In genomic region chr6:73285674-73286283, GRCh38 we compare ENCODE assay signal across 9 cellular contexts. TPM values are rescaled to one million over a fixed set of nuclear protein-coding genes. Genes with fewer than 3 reads are reported as not detected.
DNase-seq lines count a peak whose midpoint lies in the region; ATAC-seq, FAIRE-seq and TF ChIP-seq lines count a peak whose summit lies in the region.
"Had no signal": no experiment of that assay in that cellular context is flagged by ENCODE, and none has a peak within 500 bp of the region (broad histone marks: within the 10 kb centered on the region; RNA-seq: fewer than 3 reads in every experiment).

No MANE protein-coding gene starts in this region.

- no peak overlapping the region for H3K9ac ChIP-seq in kidney (ENCODE audit: low read length in 2 of 2)

- no peak for FAIRE-seq in kidney (lab: Jason Lieb, UNC)
- FAIRE-seq: endometrium had no signal

- H3K27me3 Mint-ChIP-seq in HFFc6 (ENCODE audit: insufficient read depth) (peaks cover 2% of the 10 kb centered on the region), WTC11 (ENCODE audit: low read depth) (no peaks in the 10 kb centered on the region)

- H3K9me3 Mint-ChIP-seq in HFFc6: no peaks in the 10 kb centered on the region
- H3K9me3 Mint-ChIP-seq in WTC11: no peaks in the 10 kb centered on the region

- no peak overlapping the region for H3K4me3 Mint-ChIP-seq in HFFc6
- no peak overlapping the region for H3K4me3 Mint-ChIP-seq in WTC11

- H3K9me3 ChIP-seq in BE2C (no peaks in the 10 kb centered on the region), kidney (ENCODE audit: control insufficient read depth in 1 of 2, low read length in 2 of 2) (no peaks in the 10 kb centered on the region)

- no peak overlapping the region for H3K27ac ChIP-seq in kidney (ENCODE audit: low read depth in 2 of 2, low read length in 2 of 2)

- no peak overlapping the region for H3K4me3 ChIP-seq in BE2C (ENCODE audit: low read depth, low read length)
- no peak overlapping the region for H3K4me3 ChIP-seq in kidney (ENCODE audit: low read length in 2 of 2)

- H3K36me3 Mint-ChIP-seq in HFFc6 (ENCODE audit: low read depth) (no peaks in the 10 kb centered on the region; the same call in 1 of the 2 replicates), WTC11 (no peaks in the 10 kb centered on the region; the same call in 1 of the 2 replicates)

- H3K36me3 ChIP-seq in BE2C (no peaks in the 10 kb centered on the region), kidney (ENCODE audit: control insufficient read depth in 1 of 2, insufficient read depth in 2 of 2, low read length in 2 of 2) (no peaks in the 10 kb centered on the region)

- intact Hi-C loops in kidney (cut with DNase I): no loop called here

- H3K27ac Mint-ChIP-seq in HFFc6: no peak overlapping the region
- H3K27ac Mint-ChIP-seq in WTC11: no peak overlapping the region

- H3K27me3 ChIP-seq in BE2C: no peaks in the 10 kb centered on the region

- H3K4me1 ChIP-seq in BE2C: 0 out of 2 replicates have a peak, but pooled peaks cover 4% of the 10 kb centered on the region
- no peaks in the 10 kb centered on the region for H3K4me1 ChIP-seq in kidney (ENCODE audit: control insufficient read depth in 1 of 2, insufficient read depth in 1 of 2, low read depth in 1 of 2, low read length in 2 of 2)

- no peak for DNase-seq in BE2C
- peak; percentile 55 for DNase-seq in HFFc6
- no peak for DNase-seq in WTC11 (ENCODE audit: low spot score)
- DNase-seq in kidney: no peak
- no peak for DNase-seq in stimulated activated CD4-positive, alpha-beta T cell treated with anti-CD3 and anti-CD28 coated beads, Interleukin-2, amount 100 ng/mL, for 24 hours
- no peak for DNase-seq in SHP77 treated with DMSO at 0.1 percent for 48 hours (lab: John Stamatoyannopoulos, UW)
- no peak for DNase-seq in GM19238 (ENCODE audit: insufficient read length, low spot score)

- H3K4me1 Mint-ChIP-seq in HFFc6 (ENCODE audit: low read depth) (peaks cover 21% of the 10 kb centered on the region), WTC11 (peaks cover 9% of the 10 kb centered on the region; the same call in 1 of the 2 replicates)

- peak; percentile 60 for TF ChIP-seq CTCF in BE2C (IDR thresholded peaks at IDR 0.05; ENCODE audit: low read depth, low read length)
- peak; percentile 75 for TF ChIP-seq CTCF in HFFc6 (IDR thresholded peaks at IDR 0.05)
- TF ChIP-seq CTCF in WTC11 (IDR thresholded peaks at IDR 0.05): no peak
- TF ChIP-seq CTCF in kidney (IDR thresholded peaks at IDR 0.05; ENCODE audit: borderline replicate concordance, extremely low read depth, insufficient read depth): peak; percentile 24

- CTCF ChIA-PET in WTC11 (lab: Charles Lee): interaction anchor here (0.7 to 4.6 kb wide), 28 partner anchors 11 to 367 kb away, joined by 3 to 67 read pairs (median 4); partner anchors contain the start of genes DDX43 and MTO1

- POLR2A ChIA-PET in WTC11 (lab: Charles Lee): interaction anchor here (0.7 to 1.3 kb wide), 3 partner anchors 41 to 146 kb away, joined by 3 to 7 read pairs (median 5); no protein-coding TSS in a partner anchor

- ATAC-seq in WTC11 (peak; percentile 84), HG03520 (IDR thresholded peaks at IDR 0.05; ENCODE audit: unreplicated experiment) (no peak)

TF ChIP-seq in WTC11, 78 proteins besides CTCF, POLR2A, EP300 and RAD21 (continues in another document):
- TF ChIP-seq IRF2 (CRISPR knock-in tag; IDR thresholded peaks at IDR 0.05; ENCODE audit: borderline replicate concordance, low read depth) (no peak), PRDM15 (CRISPR knock-in tag; IDR thresholded peaks at IDR 0.05) (no peak), ZNF281 (CRISPR knock-in tag; IDR thresholded peaks at IDR 0.05) (no peak), GTF2I (CRISPR knock-in tag; conservative IDR thresholded peaks at IDR 0.05) (no peak), JUN (CRISPR knock-in tag; IDR thresholded peaks at IDR 0.05) (no peak), ZNF416 (CRISPR knock-in tag; IDR thresholded peaks at IDR 0.05) (no peak), CBFB (CRISPR knock-in tag; IDR thresholded peaks at IDR 0.05; ENCODE audit: low read depth) (no peak), IRF1 (CRISPR knock-in tag; IDR thresholded peaks at IDR 0.05) (no peak), ZNF232 (CRISPR knock-in tag; IDR thresholded peaks at IDR 0.05) (no peak), FOXP1 (CRISPR knock-in tag; IDR thresholded peaks at IDR 0.05; ENCODE audit: borderline replicate concordance) (no peak), CREB1 (CRISPR knock-in tag; IDR thresholded peaks at IDR 0.05) (no peak), USF1 (CRISPR knock-in tag; IDR thresholded peaks at IDR 0.05) (no peak), MAX (CRISPR knock-in tag; IDR thresholded peaks at IDR 0.05) (no peak)

RNA-seq across cellular contexts. Expression of gene KHDC1, which starts 22.8 kb away (rescaled TPM):
- 6.9 TPM for polyA plus RNA-seq in BE2C (2012; ENCODE audit: insufficient read depth, insufficient read length, low read depth)
- total RNA-seq in HFFc6 (2021; fragmentation: NEBNext Ultra II Directional; extraction: Animal tissue kit (Norgen Biotek cat#: 25700)): 1 to 10 TPM; 4.8 to 6.3 (median 5.9) TPM
- total RNA-seq in WTC11 (2021): 7.3 to 8.9 TPM (median 7.7 TPM) in 3 replicates
- 1.0 TPM for total RNA-seq in kidney
- polyA plus RNA-seq in kidney (ENCODE audit: insufficient read depth, low read depth, low replicate concordance): 1.7 TPM
